Comparison of ENCODE assay signal across 8 cellular contexts in genomic region chr10:64041185-64041988, GRCh38.
A peak's percentile ranks its signal among the peaks of the same experiment; 100 is the strongest.
DNase-seq lines count a peak whose midpoint lies in the region; ATAC-seq lines count a peak whose summit lies in the region.

No MANE protein-coding gene starts in this region.

- H3K4me1 Mint-ChIP-seq in CD8-positive, alpha-beta memory T cell = peaks cover 6 to 10% (median 6%) of the 10 kb centered on the region in 3 donors

- no peaks in the 10 kb centered on the region for H3K9me3 ChIP-seq in CD8-positive, alpha-beta memory T cell (ENCODE audit: low read length)
- H3K9me3 ChIP-seq in NT2/D1 (ENCODE audit: insufficient read depth, low read length) (no peaks in the 10 kb centered on the region), mucosa of stomach (ENCODE audit: control insufficient read depth, low read length) (no peaks in the 10 kb centered on the region)

- H3K9me3 Mint-ChIP-seq in CD8-positive, alpha-beta memory T cell = no peaks in the 10 kb centered on the region

- H3K9ac ChIP-seq in NT2/D1 (ENCODE audit: insufficient read length, low read depth) (no peak overlapping the region), mucosa of stomach (ENCODE audit: low read length) (peak overlapping the region; percentile 49)

- CTCF ChIA-PET in CD8-positive, alpha-beta memory T cell (lab: Charles Lee) = interaction anchor here (0.8 to 1.4 kb wide), 3 partner anchors 9 to 22 kb away, joined by 3 to 4 read pairs (median 3); no protein-coding TSS in a partner anchor

- no peaks in the 10 kb centered on the region for H3K27me3 ChIP-seq in CD8-positive, alpha-beta memory T cell (ENCODE audit: insufficient read depth, low read length, poor library complexity, severe bottlenecking)
- H3K27me3 ChIP-seq in NT2/D1 (ENCODE audit: insufficient read depth, insufficient read length) = no peaks in the 10 kb centered on the region
- no peaks in the 10 kb centered on the region for H3K27me3 ChIP-seq in mucosa of stomach (ENCODE audit: control insufficient read depth, insufficient read depth, low read length)

- no peak overlapping the region for H3K27ac ChIP-seq in CD8-positive, alpha-beta memory T cell (ENCODE audit: low read depth, low read length)

- POLR2A ChIA-PET in CD8-positive, alpha-beta memory T cell (lab: Charles Lee) = no interaction called here

- H3K27ac Mint-ChIP-seq in CD8-positive, alpha-beta memory T cell = peak overlapping the region in 4 of 8 donors; percentile 20 to 72 (median 47)

- H3K27me3 Mint-ChIP-seq in CD8-positive, alpha-beta memory T cell = peaks cover 6 to 23% of the 10 kb centered on the region in 2 donors

- H3K4me3 Mint-ChIP-seq in CD8-positive, alpha-beta memory T cell = peak overlapping the region; percentile 31 to 75 (median 65)

- ATAC-seq in GM19455 (IDR thresholded peaks at IDR 0.05; ENCODE audit: unreplicated experiment) (peak; percentile 91), HG03565 (IDR thresholded peaks at IDR 0.05; ENCODE audit: unreplicated experiment) (peak; percentile 93)

- H3K36me3 Mint-ChIP-seq in CD8-positive, alpha-beta memory T cell = no peaks in the 10 kb centered on the region

- DNase-seq in CD8-positive, alpha-beta memory T cell = peak; percentile 53 to 86 (median 74)
- DNase-seq in NT2/D1 (ENCODE audit: low read depth, low spot score) (peak; percentile 60), epidermal melanocyte (ENCODE audit: insufficient read length, low spot score) (peak; percentile 24)
- DNase-seq in activated CD8-positive, alpha-beta memory T cell treated with anti-CD3 and anti-CD28 coated beads, Interleukin-2, amount 50 U/mL, for 4 hours = peak; percentile 72
- DNase-seq in stimulated activated CD8-positive, alpha-beta memory T cell treated with anti-CD3 and anti-CD28 coated beads, Interleukin-4, amount 100 ng/mL, for 48 hours = peak; percentile 83

- H3K4me1 ChIP-seq in CD8-positive, alpha-beta memory T cell (ENCODE audit: insufficient read depth, low read length) = peaks cover 4% of the 10 kb centered on the region
- H3K4me1 ChIP-seq in NT2/D1 (ENCODE audit: insufficient read depth, insufficient read length) (no peaks in the 10 kb centered on the region), mucosa of stomach (ENCODE audit: control insufficient read depth, insufficient read depth, low read length) (no peaks in the 10 kb centered on the region)

- peak overlapping the region; percentile 47 for H3K4me3 ChIP-seq in CD8-positive, alpha-beta memory T cell (ENCODE audit: low read length)
- no peak overlapping the region for H3K4me3 ChIP-seq in NT2/D1 (ENCODE audit: insufficient read length, low read depth)
- H3K4me3 ChIP-seq in mucosa of stomach (ENCODE audit: low read length) = peak overlapping the region; percentile 2

- H3K36me3 ChIP-seq in CD8-positive, alpha-beta memory T cell (ENCODE audit: insufficient read depth, low read length) = no peaks in the 10 kb centered on the region
- no peaks in the 10 kb centered on the region for H3K36me3 ChIP-seq in NT2/D1 (ENCODE audit: insufficient read depth, insufficient read length, low read length)
- no peaks in the 10 kb centered on the region for H3K36me3 ChIP-seq in mucosa of stomach (ENCODE audit: control insufficient read depth, insufficient read depth, low read length)

Comparison
In these comparisons a context has a peak if more than half of its experiments do, and no peak if none do; other contexts are left out.
1. DNase-seq: peak in every context shown above with its lines; median percentile 83 in stimulated activated CD8-positive, alpha-beta memory T cell treated with anti-CD3 and anti-CD28 coated beads, Interleukin-4, amount 100 ng/mL, for 48 hours; 74 in CD8-positive, alpha-beta memory T cell; 72 in activated CD8-positive, alpha-beta memory T cell treated with anti-CD3 and anti-CD28 coated beads, Interleukin-2, amount 50 U/mL, for 4 hours; 60 in NT2/D1; 24 in epidermal melanocyte.